11 cellular contexts compared by ENCODE assay signal in the genomic region with DNA sequence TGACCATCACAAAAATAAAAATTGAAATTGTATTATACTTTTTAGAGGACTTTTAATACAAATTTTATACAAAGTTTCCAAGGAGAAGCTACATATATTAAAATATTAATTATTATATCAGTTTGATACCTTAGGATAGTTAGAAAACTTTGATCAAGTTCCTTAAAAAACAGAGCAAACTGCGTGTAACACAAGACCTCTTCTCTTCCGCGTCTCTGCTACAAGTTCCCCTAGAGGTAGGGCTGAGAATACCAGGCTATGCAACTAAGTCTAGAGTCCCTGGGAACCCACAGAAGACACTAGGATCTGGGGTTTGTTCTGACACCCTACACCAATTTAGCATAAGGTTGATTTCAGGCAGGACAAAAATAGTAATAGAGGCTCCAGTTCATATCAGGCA.
DNase-seq lines count a peak whose midpoint lies in the region; ATAC-seq and TF ChIP-seq lines count a peak whose summit lies in the region.
"Had no signal": no experiment of that assay in that cellular context is flagged by ENCODE, and none has a peak within 500 bp of the region (broad histone marks: within the 10 kb centered on the region; RNA-seq: fewer than 3 reads in every experiment).

No MANE protein-coding gene starts in this region.

- no peak overlapping the region for H3K9ac ChIP-seq in PC-3 (ENCODE audit: low read length)

- DNase-seq in PC-3: peak; percentile 41
- DNase-seq in foreskin fibroblast: peak in 1 of 2 donors; percentile 14
- DNase-seq in germinal center (ENCODE audit: low spot score): no peak
- DNase-seq in GOT3 (lab: John Stamatoyannopoulos, UW): no peak
- DNase-seq: activated CD4-positive, alpha-beta memory T cell treated with anti-CD3 and anti-CD28 coated beads, Interleukin-2, amount 10 ng/mL, durations not matched to agents 7 days and 5 days; body of pancreas; CD8-positive, alpha-beta memory T cell had no signal

- no peak overlapping the region for H3K4me3 Mint-ChIP-seq in stimulated activated memory B cell treated with anti-CD40 and anti-IgM and Interleukin-4, amounts not matched to agents 10 μg/mL and 1 μg/mL and 100 μg/mL, for 72 hours
- H3K4me3 Mint-ChIP-seq: activated CD4-positive, alpha-beta memory T cell treated with anti-CD3 and anti-CD28 coated beads, Interleukin-2, amount 10 ng/mL, durations not matched to agents 7 days and 5 days; CD8-positive, alpha-beta memory T cell had no signal

- no peak overlapping the region for H2AFZ ChIP-seq in PC-3 (ENCODE audit: low read length)

- no peaks in the 10 kb centered on the region for H3K79me2 ChIP-seq in PC-3 (ENCODE audit: low read length)

- no peak overlapping the region for H3K27ac ChIP-seq in 22Rv1
- H3K27ac ChIP-seq in PC-3 (ENCODE audit: low read length): no peak overlapping the region
- H3K27ac ChIP-seq: body of pancreas had no signal

- intact Hi-C loops in PC-3 (cut with micrococcal nuclease): no loop called here

- CTCF ChIA-PET in PC-3 (lab: Charles Lee): no interaction called here

- ATAC-seq in GM18858 (IDR thresholded peaks at IDR 0.05; ENCODE audit: unreplicated experiment) (peak; percentile 44), PC-3 (peak; percentile 86), GM19397 (IDR thresholded peaks at IDR 0.05; ENCODE audit: unreplicated experiment) (no peak)
- no peak for ATAC-seq in stimulated activated memory B cell treated with anti-CD40 and anti-IgM and Interleukin-4, amounts not matched to agents 10 μg/mL and 1 μg/mL and 100 μg/mL, for 72 hours
- ATAC-seq: body of pancreas had no signal

- no peak overlapping the region for H3K4me2 ChIP-seq in PC-3 (ENCODE audit: low read length)

- no peaks in the 10 kb centered on the region for H3K4me1 ChIP-seq in PC-3 (ENCODE audit: insufficient read depth, low read length)
- H3K4me1 ChIP-seq: body of pancreas had no signal

- no peaks in the 10 kb centered on the region for H3K9me2 ChIP-seq in PC-3 (replicated peaks; ENCODE audit: low read length)

- H4K20me1 ChIP-seq in PC-3 (ENCODE audit: low read length): no peaks in the 10 kb centered on the region

- H3K27me3 Mint-ChIP-seq in stimulated activated memory B cell treated with anti-CD40 and anti-IgM and Interleukin-4, amounts not matched to agents 10 μg/mL and 1 μg/mL and 100 μg/mL, for 72 hours: no peaks in the 10 kb centered on the region
- H3K27me3 Mint-ChIP-seq: activated CD4-positive, alpha-beta memory T cell treated with anti-CD3 and anti-CD28 coated beads, Interleukin-2, amount 10 ng/mL, durations not matched to agents 7 days and 5 days; CD8-positive, alpha-beta memory T cell had no signal

- no peaks in the 10 kb centered on the region for H3K4me1 Mint-ChIP-seq in stimulated activated memory B cell treated with anti-CD40 and anti-IgM and Interleukin-4, amounts not matched to agents 10 μg/mL and 1 μg/mL and 100 μg/mL, for 72 hours
- H3K4me1 Mint-ChIP-seq: activated CD4-positive, alpha-beta memory T cell treated with anti-CD3 and anti-CD28 coated beads, Interleukin-2, amount 10 ng/mL, durations not matched to agents 7 days and 5 days; CD8-positive, alpha-beta memory T cell had no signal

- H3K4me3 ChIP-seq in PC-3 (ENCODE audit: low read length) (no peak overlapping the region), foreskin fibroblast (ENCODE audit: low read depth in 1 of 2, low read length in 2 of 2) (no peak overlapping the region)
- H3K4me3 ChIP-seq: body of pancreas had no signal

- no peaks in the 10 kb centered on the region for H3K27me3 ChIP-seq in PC-3 (ENCODE audit: low read length)
- H3K27me3 ChIP-seq: body of pancreas had no signal

- H3K27ac Mint-ChIP-seq in stimulated activated memory B cell treated with anti-CD40 and anti-IgM and Interleukin-4, amounts not matched to agents 10 μg/mL and 1 μg/mL and 100 μg/mL, for 72 hours: no peak overlapping the region
- H3K27ac Mint-ChIP-seq: activated CD4-positive, alpha-beta memory T cell treated with anti-CD3 and anti-CD28 coated beads, Interleukin-2, amount 10 ng/mL, durations not matched to agents 7 days and 5 days; CD8-positive, alpha-beta memory T cell had no signal

- no peaks in the 10 kb centered on the region for H3K9me3 ChIP-seq in PC-3 (ENCODE audit: low read length)
- H3K9me3 ChIP-seq: body of pancreas had no signal

- H3K36me3 Mint-ChIP-seq in stimulated activated memory B cell treated with anti-CD40 and anti-IgM and Interleukin-4, amounts not matched to agents 10 μg/mL and 1 μg/mL and 100 μg/mL, for 72 hours: no peaks in the 10 kb centered on the region
- H3K36me3 Mint-ChIP-seq: CD8-positive, alpha-beta memory T cell had no signal

- peak; percentile 31 for TF ChIP-seq CTCF in 22Rv1 (IDR thresholded peaks at IDR 0.05)
- TF ChIP-seq CTCF in PC-3 (conservative IDR thresholded peaks at IDR 0.05; ENCODE audit: low read depth, low read length): peak; percentile 45; the same call in 1 of the 2 replicates
- peak; percentile 40 for TF ChIP-seq CTCF in foreskin fibroblast (IDR thresholded peaks at IDR 0.05; ENCODE audit: low read depth, low read length)

- H3K9me3 Mint-ChIP-seq in stimulated activated memory B cell treated with anti-CD40 and anti-IgM and Interleukin-4, amounts not matched to agents 10 μg/mL and 1 μg/mL and 100 μg/mL, for 72 hours: peaks cover 8% of the 10 kb centered on the region

- POLR2A ChIA-PET in PC-3 (lab: Charles Lee; ENCODE audit: unreplicated experiment): no interaction called here

- H3F3A ChIP-seq in PC-3 (ENCODE audit: low read length, unreplicated experiment): no peaks in the 10 kb centered on the region

- no peaks in the 10 kb centered on the region for H3K36me3 ChIP-seq in PC-3 (ENCODE audit: low read depth, low read length)

- no TSS peak for BruUV-seq in PC-3 (replicated peaks; lab: Mats Ljungman, UMichigan)

Comparison
In these comparisons a context has a peak if more than half of its experiments do, and no peak if none do; other contexts are left out.
1. ATAC-seq: peak in GM18858 (single experiment) and PC-3 (single experiment); none in stimulated activated memory B cell treated with anti-CD40 and anti-IgM and Interleukin-4, amounts not matched to agents 10 μg/mL and 1 μg/mL and 100 μg/mL, for 72 hours (single experiment) and GM19397 (single experiment).
2. Peak in every context shown above with its lines, with median percentiles within 50 percentile points of each other: CTCF ChIP-seq.